Comparison of ENCODE assay signal across 8 cellular contexts in genomic region chr22:15775670-15776669, GRCh38.
DNase-seq lines count a peak whose midpoint lies in the region; ATAC-seq and TF ChIP-seq lines count a peak whose summit lies in the region.
"Not testable (repeated sequence)": the region's sequence is repeated elsewhere in the genome, so short reads cannot be mapped to it uniquely, and the experiment has no call there.

No MANE protein-coding gene starts in this region.

- POLR2A ChIA-PET in Panc1 (lab: Charles Lee) = not testable (repeated sequence)

- not testable (repeated sequence) for H3K36me3 Mint-ChIP-seq in activated CD8-positive, alpha-beta memory T cell treated with anti-CD3 and anti-CD28 coated beads, Interleukin-2, amount 10 ng/mL, durations not matched to agents 7 days and 5 days

- not testable (repeated sequence) for H3K4me3 Mint-ChIP-seq in activated CD8-positive, alpha-beta memory T cell treated with anti-CD3 and anti-CD28 coated beads, Interleukin-2, amount 10 ng/mL, durations not matched to agents 7 days and 5 days

- in situ Hi-C loops in Panc1 (cut with HindIII; ENCODE audit: low pct_unique_long_range_greater_than_20kb, low sequenced_read_pairs) = not testable (repeated sequence)

- intact Hi-C loops in Panc1 (cut with micrococcal nuclease; ENCODE audit: unreplicated experiment); left cardiac atrium (cut with DNase I); vagina (cut with DNase I): not testable (repeated sequence)

- not testable (repeated sequence) for H3K4me1 Mint-ChIP-seq in activated CD8-positive, alpha-beta memory T cell treated with anti-CD3 and anti-CD28 coated beads, Interleukin-2, amount 10 ng/mL, durations not matched to agents 7 days and 5 days

- not testable (repeated sequence) for H3K27ac ChIP-seq in Panc1 (ENCODE audit: low read length); vagina

- not testable (repeated sequence) for H3K4me1 ChIP-seq in Panc1 (ENCODE audit: control insufficient read depth, insufficient read depth, low read length); vagina

- DNase-seq in NCI-H1092 treated with DMSO at 0.1 percent for 48 hours (lab: John Stamatoyannopoulos, UW) = peak; percentile 78
- DNase-seq in NCI-H2227 treated with DMSO at 0.1 percent for 48 hours (lab: John Stamatoyannopoulos, UW) = peak; percentile 84
- DNase-seq in Panc1 (ENCODE audit: low read depth, low spot score); activated CD8-positive, alpha-beta memory T cell treated with anti-CD3 and anti-CD28 coated beads, Interleukin-2, amount 10 ng/mL, durations not matched to agents 7 days and 5 days; left cardiac atrium; omental fat pad (ENCODE audit: low spot score): not testable (repeated sequence)
- DNase-seq in vagina (ENCODE audit: extremely low spot score in 2 of 2) = peak; percentile 61 to 69

- not testable (repeated sequence) for TF ChIP-seq POLR2A in vagina (IDR thresholded peaks at IDR 0.05)

- not testable (repeated sequence) for H3K9me3 ChIP-seq in Panc1 (ENCODE audit: control insufficient read depth, insufficient read depth, low read depth, low read length); vagina

- H3K9me3 Mint-ChIP-seq in activated CD8-positive, alpha-beta memory T cell treated with anti-CD3 and anti-CD28 coated beads, Interleukin-2, amount 10 ng/mL, durations not matched to agents 7 days and 5 days (ENCODE audit: low read depth) = not testable (repeated sequence)

- not testable (repeated sequence) for BruUV-seq in Panc1 (replicated peaks; lab: Mats Ljungman, UMichigan)

- H3K27ac Mint-ChIP-seq in activated CD8-positive, alpha-beta memory T cell treated with anti-CD3 and anti-CD28 coated beads, Interleukin-2, amount 10 ng/mL, durations not matched to agents 7 days and 5 days = not testable (repeated sequence)

- not testable (repeated sequence) for H3K27me3 Mint-ChIP-seq in activated CD8-positive, alpha-beta memory T cell treated with anti-CD3 and anti-CD28 coated beads, Interleukin-2, amount 10 ng/mL, durations not matched to agents 7 days and 5 days

- H3K4me3 ChIP-seq in Panc1 (ENCODE audit: low read depth in 2 of 2, low read length in 2 of 2); vagina: not testable (repeated sequence)

- H3K36me3 ChIP-seq in Panc1 (ENCODE audit: control insufficient read depth, insufficient read depth, low read length); vagina: not testable (repeated sequence)

- ATAC-seq in GM18867 (IDR thresholded peaks at IDR 0.05; ENCODE audit: unreplicated experiment) = peak; percentile 92
- peak; percentile 97 for ATAC-seq in Panc1
- ATAC-seq in activated CD8-positive, alpha-beta memory T cell treated with anti-CD3 and anti-CD28 coated beads, Interleukin-2, amount 10 ng/mL, durations not matched to agents 7 days and 5 days = peak; percentile 36
- ATAC-seq in left cardiac atrium = peak; percentile 24 to 61
- peak; percentile 41 for ATAC-seq in omental fat pad (ENCODE audit: low FRiP score)

- CTCF ChIA-PET in Panc1 (lab: Charles Lee); activated CD8-positive, alpha-beta memory T cell treated with anti-CD3 and anti-CD28 coated beads, Interleukin-2, amount 10 ng/mL, durations not matched to agents 7 days and 5 days (lab: Charles Lee): not testable (repeated sequence)

- TF ChIP-seq CTCF in Panc1 (IDR thresholded peaks at IDR 0.05); omental fat pad (IDR thresholded peaks at IDR 0.05); vagina (IDR thresholded peaks at IDR 0.05): not testable (repeated sequence)

- not testable (repeated sequence) for H3K27me3 ChIP-seq in Panc1 (ENCODE audit: control insufficient read depth, insufficient read depth, low read length); vagina

Comparison
In these comparisons a context has a peak if more than half of its experiments do, and no peak if none do; other contexts are left out.
1. ATAC-seq: peak in every context shown above with its lines; median percentile 97 in Panc1; 92 in GM18867; 42 in left cardiac atrium; 41 in omental fat pad; 36 in activated CD8-positive, alpha-beta memory T cell treated with anti-CD3 and anti-CD28 coated beads, Interleukin-2, amount 10 ng/mL, durations not matched to agents 7 days and 5 days.